In genomic region chr14:69711065-69711464, GRCh38 we compare ENCODE assay signal across 9 cellular contexts. TPM values are rescaled to one million over a fixed set of nuclear protein-coding genes. Genes with fewer than 3 reads are reported as not detected.
DNase-seq lines count a peak whose midpoint lies in the region; ATAC-seq and TF ChIP-seq lines count a peak whose summit lies in the region.
"Had no signal": no experiment of that assay in that cellular context is flagged by ENCODE, and none has a peak within 500 bp of the region (broad histone marks: within the 10 kb centered on the region; RNA-seq: fewer than 3 reads in every experiment).

No MANE protein-coding gene starts in this region.

- peaks cover 87% of the 10 kb centered on the region for H3K4me1 Mint-ChIP-seq in brain
- H3K4me1 Mint-ChIP-seq in natural killer cell treated with Interleukin-12 subunit alpha and Interleukin-12 subunit beta and Interleukin-15 and Interleukin-18, amount 100 ng/mL, for 72 hours (ENCODE audit: low read depth in 2 of 2) = peaks cover 67 to 75% of the 10 kb centered on the region in 2 donors

- no peak overlapping the region for H3K4me3 ChIP-seq in AG04450 (ENCODE audit: low read depth, low read length)

- CTCF ChIA-PET in AG04450 (lab: Charles Lee) = interaction anchor here (1.1 to 3.0 kb wide), 2 partner anchors 9 to 126 kb away, joined by 3 to 18 read pairs; no protein-coding TSS in a partner anchor

- H3K27me3 Mint-ChIP-seq in brain = no peaks in the 10 kb centered on the region
- no peaks in the 10 kb centered on the region for H3K27me3 Mint-ChIP-seq in natural killer cell treated with Interleukin-12 subunit alpha and Interleukin-12 subunit beta and Interleukin-15 and Interleukin-18, amount 100 ng/mL, for 72 hours

- H3K9me3 Mint-ChIP-seq in brain = no peaks in the 10 kb centered on the region
- H3K9me3 Mint-ChIP-seq in natural killer cell treated with Interleukin-12 subunit alpha and Interleukin-12 subunit beta and Interleukin-15 and Interleukin-18, amount 100 ng/mL, for 72 hours = no peaks in the 10 kb centered on the region
- H3K9me3 Mint-ChIP-seq: HFFc6 had no signal

- peak overlapping the region; percentile 81 to 100 (median 98) for H3K27ac Mint-ChIP-seq in brain
- peak overlapping the region; percentile 100 for H3K27ac Mint-ChIP-seq in natural killer cell treated with Interleukin-12 subunit alpha and Interleukin-12 subunit beta and Interleukin-15 and Interleukin-18, amount 100 ng/mL, for 72 hours
- H3K27ac Mint-ChIP-seq: HFFc6 had no signal

- no peaks in the 10 kb centered on the region for H3K27me3 ChIP-seq in AG04450 (ENCODE audit: control insufficient read depth, insufficient read depth, low read length)

- no peak for DNase-seq in AG04450 (ENCODE audit: low read depth, low spot score)
- peak; percentile 64 for DNase-seq in NCI-H2029 (lab: John Stamatoyannopoulos, UW)
- no peak for DNase-seq in natural killer cell treated with Interleukin-12 subunit alpha and Interleukin-12 subunit beta and Interleukin-15 and Interleukin-18, amount 100 ng/mL, for 72 hours (ENCODE audit: low spot score)
- no peak for DNase-seq in OCI-M2 (lab: John Stamatoyannopoulos, UW; ENCODE audit: unreplicated experiment)
- no peak for DNase-seq in iPS-NIHi7 (ENCODE audit: extremely low spot score)
- no peak for DNase-seq in RPMI8226
- no peak for DNase-seq in NOMO-1 treated with DMSO at 0.1 percent for 48 hours (lab: John Stamatoyannopoulos, UW; ENCODE audit: unreplicated experiment)
- DNase-seq: HFFc6 had no signal

- peak overlapping the region in 3 of 5 experiments; percentile 22 to 51 (median 24) for H3K4me3 Mint-ChIP-seq in brain
- no peak overlapping the region for H3K4me3 Mint-ChIP-seq in natural killer cell treated with Interleukin-12 subunit alpha and Interleukin-12 subunit beta and Interleukin-15 and Interleukin-18, amount 100 ng/mL, for 72 hours
- H3K4me3 Mint-ChIP-seq: HFFc6 had no signal

- no peaks in the 10 kb centered on the region for H3K9me3 ChIP-seq in AG04450 (ENCODE audit: control insufficient read depth, insufficient read depth, low read length)

- peak overlapping the region; percentile 21 for H3K27ac ChIP-seq in AG04450 (ENCODE audit: low read depth, low read length)

- no peak for ATAC-seq in natural killer cell treated with Interleukin-12 subunit alpha and Interleukin-12 subunit beta and Interleukin-15 and Interleukin-18, amount 100 ng/mL, for 72 hours

- TF ChIP-seq CTCF in AG04450 (IDR thresholded peaks at IDR 0.05; ENCODE audit: low read depth, low read length) (no peak), brain (conservative IDR thresholded peaks at IDR 0.05) (no peak)

- peaks cover 6% of the 10 kb centered on the region for H3K36me3 Mint-ChIP-seq in brain
- peaks cover 22% of the 10 kb centered on the region for H3K36me3 Mint-ChIP-seq in natural killer cell treated with Interleukin-12 subunit alpha and Interleukin-12 subunit beta and Interleukin-15 and Interleukin-18, amount 100 ng/mL, for 72 hours

- POLR2A ChIA-PET in AG04450 (lab: Yijun Ruan, JAX) = interaction anchor here (0.6 kb wide), 1 partner anchor 595 kb away, joined by 5 read pairs; no protein-coding TSS in a partner anchor

RNA-seq across cellular contexts. Expression of gene SRSF5, which starts 55.9 kb away (rescaled TPM):
- polyA plus RNA-seq in AG04450 (2011; rRNA removed) = 203 and 271 TPM in 2 replicates
- polyA minus RNA-seq in AG04450 (2011; rRNA and poly(A)+ RNA removed) = 184 and 206 TPM in 2 replicates
- polyA plus RNA-seq in brain (ENCODE audit: insufficient read depth, low read depth, low replicate concordance) = 71.5 TPM
- total RNA-seq in natural killer cell treated with Interleukin-12 subunit alpha and Interleukin-12 subunit beta and Interleukin-15 and Interleukin-18, amount 100 ng/mL, for 72 hours = 100 to 1,000 TPM; 317 to 354 TPM
